ENCODE assay signal across 8 cellular contexts in genomic region chr3:161273589-161274218, GRCh38. TPM values are rescaled to one million over a fixed set of nuclear protein-coding genes. Genes with fewer than 3 reads are reported as not detected.
DNase-seq lines count a peak whose midpoint lies in the region; ATAC-seq and TF ChIP-seq lines count a peak whose summit lies in the region.

No MANE protein-coding gene starts in this region.

- no peaks in the 10 kb centered on the region for H3K36me3 ChIP-seq in suprapubic skin

- TF ChIP-seq POLR2A in suprapubic skin (IDR thresholded peaks at IDR 0.05), result no peak

- ATAC-seq in HG03342 (IDR thresholded peaks at IDR 0.05; ENCODE audit: unreplicated experiment), result no peak
- ATAC-seq in GM21447 (IDR thresholded peaks at IDR 0.05; ENCODE audit: unreplicated experiment), result no peak

- peak; percentile 24 to 33 for TF ChIP-seq CTCF in suprapubic skin (IDR thresholded peaks at IDR 0.05)

- no peaks in the 10 kb centered on the region for H3K27me3 ChIP-seq in suprapubic skin

- TF ChIP-seq EP300 in suprapubic skin (IDR thresholded peaks at IDR 0.05), result no peak

- H3K27ac ChIP-seq in suprapubic skin, result no peak overlapping the region

- 55% methylated on average over 3 of the region's 3 CpGs for WGBS in suprapubic skin

- peak; percentile 35 for DNase-seq in activated gamma-delta T cell treated with Interleukin-2 at 50 U/mL for 16 hours
- DNase-seq in activated gamma-delta T cell (lab: John Stamatoyannopoulos, UW), result no peak
- DNase-seq in NCI-H1105 (lab: John Stamatoyannopoulos, UW), result peak; percentile 55
- peak; percentile 26 for DNase-seq in activated CD4-positive, alpha-beta T cell treated with anti-CD3 and anti-CD28 coated beads, Interleukin-2, amount 50 U/mL, for 1 hour
- DNase-seq in globus pallidus (ENCODE audit: low spot score), result peak; percentile 14
- no peak for DNase-seq in suprapubic skin (ENCODE audit: low spot score in 2 of 2)

- H3K4me1 ChIP-seq in suprapubic skin, result peaks cover 6% of the 10 kb centered on the region

- no peak overlapping the region for H3K4me3 ChIP-seq in suprapubic skin

- peaks cover 8% of the 10 kb centered on the region for H3K9me3 ChIP-seq in suprapubic skin

RNA-seq across cellular contexts. Expression of gene NMD3, which starts 52.6 kb away (rescaled TPM):
- 10 to 100 TPM; 30.8 to 52.2 (median 36.2) TPM for total RNA-seq in suprapubic skin

Comparison
In these comparisons a context has a peak if more than half of its experiments do, and no peak if none do; other contexts are left out.
1. DNase-seq: peak in activated gamma-delta T cell treated with Interleukin-2 at 50 U/mL for 16 hours (single experiment), NCI-H1105 (single experiment), activated CD4-positive, alpha-beta T cell treated with anti-CD3 and anti-CD28 coated beads, Interleukin-2, amount 50 U/mL, for 1 hour (single experiment) and globus pallidus (single experiment); none in activated gamma-delta T cell (single experiment) and suprapubic skin (0 of 2).